In genomic region chr5:143347698-143348344, GRCh38 we compare ENCODE assay signal across 14 cellular contexts. TPM values are rescaled to one million over a fixed set of nuclear protein-coding genes. Genes with fewer than 3 reads are reported as not detected.
DNase-seq lines count a peak whose midpoint lies in the region; ATAC-seq and TF ChIP-seq lines count a peak whose summit lies in the region.
"Had no signal": no experiment of that assay in that cellular context is flagged by ENCODE, and none has a peak within 500 bp of the region (broad histone marks: within the 10 kb centered on the region; RNA-seq: fewer than 3 reads in every experiment).

No MANE protein-coding gene starts in this region.

- no peaks in the 10 kb centered on the region for H3K9me3 ChIP-seq in CD8-positive, alpha-beta T cell (ENCODE audit: low read length)
- no peaks in the 10 kb centered on the region for H3K9me3 ChIP-seq in gastrocnemius medialis
- H3K9me3 ChIP-seq: BE2C had no signal

- peaks cover 29% of the 10 kb centered on the region for H3K4me1 Mint-ChIP-seq in CD8-positive, alpha-beta T cell (ENCODE audit: low read depth)
- peaks cover 14 to 51% of the 10 kb centered on the region in 2 donors for H3K4me1 Mint-ChIP-seq in immature natural killer cell

- peaks cover 83% of the 10 kb centered on the region for H4K20me1 ChIP-seq in KMS-11 (ENCODE audit: insufficient read depth)

- H3K9me3 Mint-ChIP-seq in CD8-positive, alpha-beta T cell, result no peaks in the 10 kb centered on the region
- H3K9me3 Mint-ChIP-seq in immature natural killer cell, result no peaks in the 10 kb centered on the region
- H3K9me3 Mint-ChIP-seq: activated naive CD8-positive, alpha-beta T cell treated with anti-CD3 and anti-CD28 coated beads for 36 hours had no signal

- no peak overlapping the region for H2AFZ ChIP-seq in KMS-11 (ENCODE audit: low read depth)

- H3K4me3 ChIP-seq in CD8-positive, alpha-beta T cell (ENCODE audit: low read depth, low read length), result no peak overlapping the region
- H3K4me3 ChIP-seq in KMS-11 (IDR thresholded peaks at IDR 0.05; ENCODE audit: insufficient read depth, low read depth, low read length) (no peak overlapping the region), gastrocnemius medialis (no peak overlapping the region)
- H3K4me3 ChIP-seq: cardiac muscle cell, skin epidermis had no signal

- POLR2A ChIA-PET in CD8-positive, alpha-beta T cell (lab: Charles Lee), result no interaction called here

- no peaks in the 10 kb centered on the region for H3K36me3 ChIP-seq in CD8-positive, alpha-beta T cell (ENCODE audit: insufficient read depth, low read length)
- no peaks in the 10 kb centered on the region for H3K36me3 ChIP-seq in KMS-11 (ENCODE audit: insufficient read depth)
- no peaks in the 10 kb centered on the region for H3K36me3 ChIP-seq in gastrocnemius medialis
- H3K36me3 ChIP-seq: BE2C, cardiac muscle cell had no signal

- peak overlapping the region; percentile 6 for H3K4me3 Mint-ChIP-seq in CD8-positive, alpha-beta T cell
- H3K4me3 Mint-ChIP-seq in immature natural killer cell, result peak overlapping the region in 1 of 5 donors; percentile 26
- H3K4me3 Mint-ChIP-seq: activated CD4-positive, alpha-beta T cell treated with anti-CD3 and anti-CD28 coated beads, Interleukin-2, amount 10 ng/mL, durations not matched to agents 7 days and 5 days; activated naive CD8-positive, alpha-beta T cell treated with anti-CD3 and anti-CD28 coated beads for 36 hours had no signal

- H3K27ac ChIP-seq in CD8-positive, alpha-beta T cell (ENCODE audit: low read depth, low read length), result no peak overlapping the region
- H3K27ac ChIP-seq in KMS-11 (no peak overlapping the region), gastrocnemius medialis (peak overlapping the region; percentile 65 to 83 (median 72))
- H3K27ac ChIP-seq: cardiac muscle cell had no signal

- TF ChIP-seq CTCF in CD8-positive, alpha-beta T cell (IDR thresholded peaks at IDR 0.05), result no peak
- no peak for TF ChIP-seq CTCF in KMS-11 (conservative IDR thresholded peaks at IDR 0.05; ENCODE audit: low read depth, low read length)
- TF ChIP-seq CTCF in gastrocnemius medialis (IDR thresholded peaks at IDR 0.05 in 4 of 5, conservative IDR thresholded peaks at IDR 0.05 in 1 of 5), result no peak

- peaks cover 4% of the 10 kb centered on the region for H3K36me3 Mint-ChIP-seq in CD8-positive, alpha-beta T cell
- no peaks in the 10 kb centered on the region for H3K36me3 Mint-ChIP-seq in immature natural killer cell

- no peak for ATAC-seq in CD8-positive, alpha-beta T cell
- ATAC-seq in gastrocnemius medialis, result peak; percentile 32 to 45
- ATAC-seq in GM21515 (IDR thresholded peaks at IDR 0.05; ENCODE audit: unreplicated experiment), result no peak
- ATAC-seq in GM18517 (IDR thresholded peaks at IDR 0.05; ENCODE audit: unreplicated experiment), result no peak
- no peak for ATAC-seq in GM21529 (IDR thresholded peaks at IDR 0.05; ENCODE audit: unreplicated experiment)

- in situ Hi-C loops in gastrocnemius medialis (cut with MboI; ENCODE audit: low sequenced_read_pairs in 4 of 4), result no loop called here

- TF ChIP-seq POLR2A in gastrocnemius medialis (IDR thresholded peaks at IDR 0.05), result no peak

- peaks cover 100% of the 10 kb centered on the region for H3K79me2 ChIP-seq in KMS-11 (ENCODE audit: insufficient read depth, low read depth)

- DNase-seq in CD8-positive, alpha-beta T cell, result no peak
- DNase-seq in immature natural killer cell (no peak), gastrocnemius medialis (no peak)
- DNase-seq: activated CD4-positive, alpha-beta T cell treated with anti-CD3 and anti-CD28 coated beads, Interleukin-2, amount 10 ng/mL, durations not matched to agents 7 days and 5 days; activated naive CD8-positive, alpha-beta T cell treated with anti-CD3 and anti-CD28 coated beads for 36 hours; BE2C; foreskin melanocyte; NCI-H446 treated with DMSO at 0.1 percent for 48 hours had no signal

- no peak overlapping the region for H3K9ac ChIP-seq in KMS-11

- H3K27ac Mint-ChIP-seq in CD8-positive, alpha-beta T cell, result no peak overlapping the region
- H3K27ac Mint-ChIP-seq in immature natural killer cell, result peak overlapping the region in 5 of 6 donors; percentile 14 to 83 (median 71)
- H3K27ac Mint-ChIP-seq: activated CD4-positive, alpha-beta T cell treated with anti-CD3 and anti-CD28 coated beads, Interleukin-2, amount 10 ng/mL, durations not matched to agents 7 days and 5 days; activated naive CD8-positive, alpha-beta T cell treated with anti-CD3 and anti-CD28 coated beads for 36 hours had no signal

- no peaks in the 10 kb centered on the region for H3K27me3 Mint-ChIP-seq in CD8-positive, alpha-beta T cell (ENCODE audit: low read depth)
- H3K27me3 Mint-ChIP-seq in immature natural killer cell (ENCODE audit: low read depth in 3 of 3), result no peaks in the 10 kb centered on the region
- H3K27me3 Mint-ChIP-seq: activated CD4-positive, alpha-beta T cell treated with anti-CD3 and anti-CD28 coated beads, Interleukin-2, amount 10 ng/mL, durations not matched to agents 7 days and 5 days; activated naive CD8-positive, alpha-beta T cell treated with anti-CD3 and anti-CD28 coated beads for 36 hours had no signal

- H3K27me3 ChIP-seq in CD8-positive, alpha-beta T cell (ENCODE audit: insufficient read depth, low read length), result no peaks in the 10 kb centered on the region
- no peaks in the 10 kb centered on the region for H3K27me3 ChIP-seq in KMS-11 (ENCODE audit: insufficient read depth, low read depth)
- no peaks in the 10 kb centered on the region for H3K27me3 ChIP-seq in gastrocnemius medialis
- H3K27me3 ChIP-seq: BE2C, cardiac muscle cell had no signal

- peaks cover 47% of the 10 kb centered on the region for H3K4me1 ChIP-seq in CD8-positive, alpha-beta T cell (ENCODE audit: insufficient read depth, low read length)
- H3K4me1 ChIP-seq in KMS-11 (ENCODE audit: low read depth, poor library complexity, severe bottlenecking) (peaks cover 100% of the 10 kb centered on the region), gastrocnemius medialis (peaks cover 85 to 91% of the 10 kb centered on the region in 2 donors)
- H3K4me1 ChIP-seq: BE2C had no signal

- CTCF ChIA-PET in CD8-positive, alpha-beta T cell (lab: Charles Lee), result no interaction called here

- intact Hi-C loops in CD8-positive, alpha-beta T cell (cut with DNase I, micrococcal nuclease), result no loop called here
- intact Hi-C loops in gastrocnemius medialis (cut with DNase I; ENCODE audit: low total_unique reads), result no loop called here

- H3K4me2 ChIP-seq in KMS-11, result peak overlapping the region; percentile 0; the same call in 1 of the 2 replicates

RNA-seq across cellular contexts. Expression of gene NR3C1, which starts 55.7 kb away (rescaled TPM):
- total RNA-seq in CD8-positive, alpha-beta T cell, result 100 to 1,000 TPM; 179 to 181 TPM
- 100 to 1,000 TPM in 1 of 3 donors, 10 to 100 TPM in 2; 87.3 to 142 (median 92.6) TPM for polyA plus RNA-seq in immature natural killer cell
- total RNA-seq in gastrocnemius medialis, result 10 to 100 TPM; 56.7 to 79.1 (median 64.4) TPM

Comparison
In these comparisons a context has a peak if more than half of its experiments do, and no peak if none do; other contexts are left out.
1. ATAC-seq: peak in gastrocnemius medialis (2 of 2); none in CD8-positive, alpha-beta T cell (single experiment), GM21515 (single experiment), GM18517 (single experiment) and GM21529 (single experiment).
2. H3K27ac ChIP-seq: peak in gastrocnemius medialis (4 of 4); none in CD8-positive, alpha-beta T cell (single experiment) and KMS-11 (single experiment).